In the genomic region with DNA sequence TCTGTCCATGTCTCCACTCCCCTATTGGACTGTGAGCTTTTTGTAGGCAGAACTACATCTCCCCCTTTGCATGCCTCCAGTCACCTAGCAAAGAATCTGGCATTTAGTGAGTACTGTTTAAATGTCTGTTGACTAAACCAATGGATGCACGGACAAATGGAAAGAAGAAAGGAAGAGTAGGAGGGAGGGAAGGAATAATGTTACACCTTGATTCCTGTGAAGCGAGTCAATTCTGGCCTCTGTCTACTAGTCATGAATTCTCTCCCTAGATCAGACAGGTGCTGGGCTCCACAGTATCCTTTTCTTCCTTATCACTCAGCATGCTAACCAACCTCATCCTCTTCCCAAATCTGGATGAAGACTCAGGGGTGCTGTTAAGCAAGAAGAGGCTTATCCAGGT, we compare ENCODE assay signal across 11 cellular contexts.
"Had no signal": no experiment of that assay in that cellular context is flagged by ENCODE, and none has a peak within 500 bp of the region (broad histone marks: within the 10 kb centered on the region; RNA-seq: fewer than 3 reads in every experiment).

No MANE protein-coding gene starts in this region.

- DNase-seq: activated CD4-positive, alpha-beta T cell treated with anti-CD3 and anti-CD28 coated beads for 48 hours; foreskin melanocyte; left ventricle myocardium superior; stimulated activated CD4-positive, alpha-beta T cell treated with anti-CD3 and anti-CD28 coated beads, Interleukin-15, amount 100 ng/mL, for 24 hours; stimulated activated CD4-positive, alpha-beta T cell treated with anti-CD3 and anti-CD28 coated beads, Interleukin-4, amount 100 ng/mL, for 24 hours; stimulated activated naive CD8-positive, alpha-beta T cell treated with anti-CD3 and anti-CD28 coated beads, Interleukin-15, amount 100 ng/mL, for 72 hours; T-helper 1 cell; testis had no signal

- H3K4me3 ChIP-seq: heart left ventricle, neural progenitor cell, testis had no signal

- H3K9ac ChIP-seq: neural progenitor cell had no signal

- H3K27me3 ChIP-seq: heart left ventricle, neural progenitor cell, testis had no signal

- H3K36me3 ChIP-seq: heart left ventricle, neural progenitor cell had no signal

- H3K27ac ChIP-seq: neural progenitor cell, testis had no signal

- H3K4me1 ChIP-seq: testis had no signal

- H3K9me3 ChIP-seq: heart left ventricle, testis had no signal

- H2AFZ ChIP-seq: neural progenitor cell had no signal

- ATAC-seq: left ventricle myocardium superior; stimulated activated naive CD8-positive, alpha-beta T cell treated with anti-CD3 and anti-CD28 coated beads, Interleukin-15, amount 100 ng/mL, for 72 hours; WTC11 had no signal
